In genomic region chr9:97873877-97874276, GRCh38 we compare ENCODE assay signal across 14 cellular contexts. TPM values are rescaled to one million over a fixed set of nuclear protein-coding genes. Genes with fewer than 3 reads are reported as not detected.
DNase-seq lines count a peak whose midpoint lies in the region; ATAC-seq, FAIRE-seq and TF ChIP-seq lines count a peak whose summit lies in the region.
"Had no signal": no experiment of that assay in that cellular context is flagged by ENCODE, and none has a peak within 500 bp of the region (broad histone marks: within the 10 kb centered on the region; RNA-seq: fewer than 3 reads in every experiment).

No MANE protein-coding gene starts in this region.

- peak; percentile 58 for DNase-seq in H4 (ENCODE audit: low spot score)
- DNase-seq in NCI-H146 treated with DMSO at 0.1 percent for 48 hours (lab: John Stamatoyannopoulos, UW; ENCODE audit: unreplicated experiment), result peak; percentile 60
- peak; percentile 79 for DNase-seq in bronchial epithelial cell (ENCODE audit: low read depth)
- DNase-seq in mesenchymal stem cell, result no peak
- no peak for DNase-seq in omental fat pad (ENCODE audit: low spot score)
- DNase-seq in NOMO-1 (lab: John Stamatoyannopoulos, UW; ENCODE audit: unreplicated experiment in 2 of 2), result no peak
- DNase-seq: activated CD4-positive, CD25-positive, alpha-beta regulatory T cell; C1 segment of cervical spinal cord; caudate nucleus; stimulated activated CD4-positive, alpha-beta T cell treated with anti-CD3 and anti-CD28 coated beads, Interleukin-2, amount 100 ng/mL, for 48 hours had no signal

- H4K8ac ChIP-seq in mesenchymal stem cell (ENCODE audit: low read length), result no peak overlapping the region

- H4K91ac ChIP-seq in mesenchymal stem cell (ENCODE audit: low read length), result no peak overlapping the region

- no peaks in the 10 kb centered on the region for H3K9me3 ChIP-seq in mesenchymal stem cell (ENCODE audit: control insufficient read depth, low read length)
- H3K9me3 ChIP-seq: right lobe of liver had no signal

- H3K14ac ChIP-seq in mesenchymal stem cell (ENCODE audit: low read length in 2 of 2), result no peak overlapping the region

- no peak overlapping the region for H3K27ac ChIP-seq in mesenchymal stem cell (ENCODE audit: low read length, poor library complexity, severe bottlenecking)
- H3K27ac ChIP-seq: hepatocyte, right lobe of liver had no signal

- no peaks in the 10 kb centered on the region for H3K27me3 ChIP-seq in bronchial epithelial cell (ENCODE audit: control insufficient read depth, insufficient read depth, low read length)
- H3K27me3 ChIP-seq in mesenchymal stem cell (ENCODE audit: control insufficient read depth in 1 of 2, insufficient read depth in 1 of 2, low read length in 2 of 2), result no peaks in the 10 kb centered on the region
- H3K27me3 ChIP-seq: hepatocyte, right lobe of liver had no signal

- ATAC-seq in GM18870 (IDR thresholded peaks at IDR 0.05; ENCODE audit: unreplicated experiment), result no peak
- no peak for ATAC-seq in omental fat pad (ENCODE audit: low FRiP score)
- ATAC-seq: right lobe of liver had no signal

- peaks cover 18% of the 10 kb centered on the region for H3K4me1 ChIP-seq in mesenchymal stem cell (ENCODE audit: control insufficient read depth, insufficient read depth, low read depth, low read length)
- H3K4me1 ChIP-seq: right lobe of liver had no signal

- H3K79me1 ChIP-seq in mesenchymal stem cell (replicated peaks; ENCODE audit: low read length, poor library complexity, severe bottlenecking), result no peaks in the 10 kb centered on the region

- H3K4me3 ChIP-seq in bronchial epithelial cell (ENCODE audit: low read depth, low read length) (no peak overlapping the region), mesenchymal stem cell (ENCODE audit: insufficient read depth in 1 of 2, low read depth in 1 of 2, low read length in 2 of 2) (no peak overlapping the region)
- H3K4me3 ChIP-seq: hepatocyte, right lobe of liver had no signal

- FAIRE-seq in bronchial epithelial cell (lab: Jason Lieb, UNC), result no peak
- FAIRE-seq: GM12891 had no signal

- no peak overlapping the region for H2BK15ac ChIP-seq in mesenchymal stem cell (ENCODE audit: low read depth, poor library complexity, severe bottlenecking)

- peak overlapping the region; percentile 41 for H2AK5ac ChIP-seq in mesenchymal stem cell (ENCODE audit: low read length, severe bottlenecking)

- H2BK120ac ChIP-seq in mesenchymal stem cell (ENCODE audit: low read depth, low read length), result no peak overlapping the region

- no peak overlapping the region for H2BK12ac ChIP-seq in mesenchymal stem cell (ENCODE audit: low read length in 2 of 2)

- H3K18ac ChIP-seq in mesenchymal stem cell (ENCODE audit: low read depth in 1 of 2, low read length in 2 of 2), result no peak overlapping the region

- no peak overlapping the region for H2BK5ac ChIP-seq in mesenchymal stem cell (ENCODE audit: low read depth, low read length, poor library complexity, severe bottlenecking)

- 85% methylated on average over 5 of the region's 5 CpGs for WGBS in mesenchymal stem cell

- H3K36me3 ChIP-seq in bronchial epithelial cell (ENCODE audit: control insufficient read depth, insufficient read depth, low read length) (no peaks in the 10 kb centered on the region), mesenchymal stem cell (ENCODE audit: control insufficient read depth in 1 of 2, insufficient read depth in 2 of 2, low read depth in 1 of 2, low read length in 2 of 2) (no peaks in the 10 kb centered on the region)
- H3K36me3 ChIP-seq: right lobe of liver had no signal

- H3K4me2 ChIP-seq in mesenchymal stem cell (ENCODE audit: low read length, poor library complexity, severe bottlenecking), result no peak overlapping the region
- H3K4me2 ChIP-seq: hepatocyte had no signal

- TF ChIP-seq CTCF in bronchial epithelial cell (IDR thresholded peaks at IDR 0.05; ENCODE audit: insufficient read depth, low read length, severe bottlenecking) (no peak), omental fat pad (IDR thresholded peaks at IDR 0.05) (no peak)

- no peak overlapping the region for H2AFZ ChIP-seq in mesenchymal stem cell (ENCODE audit: low read depth, low read length)
- H2AFZ ChIP-seq: hepatocyte had no signal

- H3K9ac ChIP-seq in mesenchymal stem cell (ENCODE audit: low read length), result no peak overlapping the region

- H3K4ac ChIP-seq in mesenchymal stem cell (ENCODE audit: low read depth in 1 of 2, low read length in 2 of 2), result no peak overlapping the region

- no peak overlapping the region for H3K23ac ChIP-seq in mesenchymal stem cell (ENCODE audit: low read length in 2 of 2)

RNA-seq across cellular contexts. Expression of gene FOXE1, which starts 20.9 kb away (rescaled TPM):
- total RNA-seq in H4 (2014; rRNA removed; shearing (Covaris generic)), result not detected in 2 replicates
- total RNA-seq in bronchial epithelial cell (1.1 and 2.6 TPM in 2 replicates), omental fat pad (not detected)
- polyA plus RNA-seq in mesenchymal stem cell (2013, experiment 1 of 2), result not detected
- polyA plus RNA-seq in mesenchymal stem cell (2013, experiment 2 of 2), result not detected
- total RNA-seq: right lobe of liver had no signal

RNA-seq across cellular contexts. Expression of gene TRMO, which starts 48.4 kb away (rescaled TPM):
- 16.6 and 19.1 TPM in 2 replicates for total RNA-seq in H4 (2014; rRNA removed; shearing (Covaris generic))
- 18.4 and 25.0 TPM in 2 replicates for total RNA-seq in bronchial epithelial cell
- 9.9 TPM for polyA plus RNA-seq in mesenchymal stem cell (2013, experiment 1 of 2)
- polyA plus RNA-seq in mesenchymal stem cell (2013, experiment 2 of 2), result 9.7 TPM
- total RNA-seq in omental fat pad, result 10 to 100 TPM; 22.3 to 31.2 (median 24.3) TPM

Comparison
In these comparisons a context has a peak if more than half of its experiments do, and no peak if none do; other contexts are left out.
1. DNase-seq: peak in H4 (single experiment), NCI-H146 treated with DMSO at 0.1 percent for 48 hours (single experiment) and bronchial epithelial cell (single experiment); none in mesenchymal stem cell (single experiment), omental fat pad (single experiment) and NOMO-1 (0 of 2).